In genomic region chr10:100802196-100802595, GRCh38 we compare ENCODE assay signal across 20 cellular contexts. TPM values are rescaled to one million over a fixed set of nuclear protein-coding genes. Genes with fewer than 3 reads are reported as not detected.
DNase-seq lines count a peak whose midpoint lies in the region; ATAC-seq and TF ChIP-seq lines count a peak whose summit lies in the region.
"Had no signal": no experiment of that assay in that cellular context is flagged by ENCODE, and none has a peak within 500 bp of the region (broad histone marks: within the 10 kb centered on the region; RNA-seq: fewer than 3 reads in every experiment).

No MANE protein-coding gene starts in this region.

- no CpG with 5 or more reads among the region's 2 CpGs for WGBS in mesendoderm (ENCODE audit: extremely low coverage, insufficient coverage, low lambda C conversion rate)

- H3K23ac ChIP-seq in mesendoderm (ENCODE audit: low read length), result no peak overlapping the region

- no peak overlapping the region for H2BK5ac ChIP-seq in mesendoderm (ENCODE audit: low read length)

- peak overlapping the region; percentile 54 for H2AK5ac ChIP-seq in mesendoderm (ENCODE audit: low read length)

- H3K56ac ChIP-seq in mesendoderm (ENCODE audit: low read length), result peak overlapping the region; percentile 27

- no peak overlapping the region for H3K27ac ChIP-seq in mesendoderm (ENCODE audit: low read depth, low read length)
- H3K27ac ChIP-seq: BLaER1 treated with 17β-estradiol and CSF1 and Interleukin-3, amounts not matched to agents 10 nM and 100 nM; HL-60 had no signal

- H3K27me3 Mint-ChIP-seq in chondrocyte (ENCODE audit: low read depth), result peaks cover 74% of the 10 kb centered on the region
- peaks cover 67% of the 10 kb centered on the region for H3K27me3 Mint-ChIP-seq in activated T-cell treated with anti-CD3 and anti-CD28 coated beads, Interleukin-2, amount 50 U/mL, for 4 hours (ENCODE audit: low read depth)

- H3K36me3 ChIP-seq in mesendoderm (ENCODE audit: control insufficient read depth, insufficient read depth, low read length), result no peaks in the 10 kb centered on the region
- H3K36me3 ChIP-seq: BLaER1 treated with 17β-estradiol and CSF1 and Interleukin-3, amounts not matched to agents 10 nM and 100 nM; HAP-1 had no signal

- no peak overlapping the region for H3K4me3 Mint-ChIP-seq in chondrocyte (ENCODE audit: unreplicated experiment)
- H3K4me3 Mint-ChIP-seq in activated T-cell treated with anti-CD3 and anti-CD28 coated beads, Interleukin-2, amount 50 U/mL, for 4 hours, result no peak overlapping the region
- H3K4me3 Mint-ChIP-seq: B cell; CD8-positive, alpha-beta T cell had no signal

- H3K27me3 ChIP-seq in mesendoderm (ENCODE audit: insufficient read depth, low read length, poor library complexity), result no peaks in the 10 kb centered on the region
- H3K27me3 ChIP-seq: BLaER1 treated with 17β-estradiol and CSF1 and Interleukin-3, amounts not matched to agents 10 nM and 100 nM had no signal

- H3K4ac ChIP-seq in mesendoderm (ENCODE audit: low read depth, low read length), result no peak overlapping the region

- H2BK15ac ChIP-seq in mesendoderm (replicated peaks; ENCODE audit: low read depth), result no peak overlapping the region

- H3K4me2 ChIP-seq in mesendoderm (ENCODE audit: low read length), result no peak overlapping the region
- H3K4me2 ChIP-seq: BLaER1 treated with 17β-estradiol and CSF1 and Interleukin-3, amounts not matched to agents 10 nM and 100 nM had no signal

- H3K4me1 Mint-ChIP-seq in chondrocyte (ENCODE audit: low read depth), result no peaks in the 10 kb centered on the region
- no peaks in the 10 kb centered on the region for H3K4me1 Mint-ChIP-seq in activated T-cell treated with anti-CD3 and anti-CD28 coated beads, Interleukin-2, amount 50 U/mL, for 4 hours (ENCODE audit: low read depth)
- H3K4me1 Mint-ChIP-seq: B cell had no signal

- no peaks in the 10 kb centered on the region for H3K36me3 Mint-ChIP-seq in chondrocyte (ENCODE audit: low read depth)
- no peaks in the 10 kb centered on the region for H3K36me3 Mint-ChIP-seq in activated T-cell treated with anti-CD3 and anti-CD28 coated beads, Interleukin-2, amount 50 U/mL, for 4 hours (ENCODE audit: insufficient read depth)
- H3K36me3 Mint-ChIP-seq: CD8-positive, alpha-beta T cell had no signal

- no peaks in the 10 kb centered on the region for H3K79me1 ChIP-seq in mesendoderm (ENCODE audit: low read length)

- H3K9me3 Mint-ChIP-seq in chondrocyte (ENCODE audit: low read depth), result no peaks in the 10 kb centered on the region
- H3K9me3 Mint-ChIP-seq in activated T-cell treated with anti-CD3 and anti-CD28 coated beads, Interleukin-2, amount 50 U/mL, for 4 hours, result no peaks in the 10 kb centered on the region
- H3K9me3 Mint-ChIP-seq: CD8-positive, alpha-beta T cell had no signal

- H4K5ac ChIP-seq in mesendoderm (ENCODE audit: low read length), result no peak overlapping the region

- intact Hi-C loops in posterior vena cava (cut with DNase I), result no loop called here

- no peak overlapping the region for H4K8ac ChIP-seq in mesendoderm (ENCODE audit: low read depth, low read length)

- no peak for TF ChIP-seq CTCF in chondrocyte (IDR thresholded peaks at IDR 0.05)

- H3K9ac ChIP-seq in mesendoderm (ENCODE audit: low read length), result no peak overlapping the region
- H3K9ac ChIP-seq: BLaER1 treated with 17β-estradiol and CSF1 and Interleukin-3, amounts not matched to agents 10 nM and 100 nM had no signal

- peaks cover 6% of the 10 kb centered on the region for H3K4me1 ChIP-seq in mesendoderm (ENCODE audit: control insufficient read depth, low read depth, low read length)
- H3K4me1 ChIP-seq: BLaER1 treated with 17β-estradiol and CSF1 and Interleukin-3, amounts not matched to agents 10 nM and 100 nM; HAP-1 had no signal

- H3K4me3 ChIP-seq in mesendoderm (ENCODE audit: low read length), result no peak overlapping the region
- H3K4me3 ChIP-seq: BLaER1 treated with 17β-estradiol and CSF1 and Interleukin-3, amounts not matched to agents 10 nM and 100 nM; HAP-1 had no signal

- no peaks in the 10 kb centered on the region for H3K79me2 ChIP-seq in mesendoderm (ENCODE audit: control insufficient read depth, insufficient read depth, low read length)

- H3K27ac Mint-ChIP-seq in chondrocyte (ENCODE audit: unreplicated experiment), result no peak overlapping the region
- H3K27ac Mint-ChIP-seq: B cell; CD8-positive, alpha-beta T cell had no signal

- DNase-seq in chondrocyte (ENCODE audit: low spot score) (peak; percentile 43), mesendoderm (no peak), posterior vena cava (ENCODE audit: low spot score) (peak; percentile 70), cerebellar nuclear complex (lab: John Stamatoyannopoulos, UW) (no peak), mucosa of gallbladder (ENCODE audit: low spot score) (no peak)
- DNase-seq in activated T-cell treated with anti-CD3 and anti-CD28 coated beads, Interleukin-2, amount 50 U/mL, for 4 hours, result no peak
- DNase-seq: 8988T; Calu3; CD8-positive, alpha-beta T cell; DMS79 treated with DMSO at 0.1 percent for 48 hours; GF-D8 had no signal

- ATAC-seq in GM21390 (IDR thresholded peaks at IDR 0.05; ENCODE audit: unreplicated experiment), result no peak
- no peak for ATAC-seq in activated T-cell treated with anti-CD3 and anti-CD28 coated beads, Interleukin-2, amount 50 U/mL, for 4 hours
- ATAC-seq: CD8-positive, alpha-beta T cell had no signal

- H3K18ac ChIP-seq in mesendoderm (ENCODE audit: low read length), result no peak overlapping the region

- no peak overlapping the region for H2BK120ac ChIP-seq in mesendoderm (ENCODE audit: low read depth, low read length)

RNA-seq across cellular contexts. Expression of gene PAX2, which starts 56.8 kb away (rescaled TPM):
- total RNA-seq in chondrocyte (0.62 to 0.87 TPM in 2 of 3 replicates, not detected in the other), posterior vena cava (not detected), mucosa of gallbladder (not detected)
- polyA plus RNA-seq in mesendoderm (2013, experiment 1 of 2), result not detected
- polyA plus RNA-seq in mesendoderm (2013, experiment 2 of 2), result 0.03 TPM
- total RNA-seq in activated T-cell treated with anti-CD3 and anti-CD28 coated beads, Interleukin-2, amount 50 U/mL, for 4 hours, result not detected
- total RNA-seq: A673; B cell; Calu3; CD8-positive, alpha-beta T cell; H4; HT1080 had no signal
- polyA plus RNA-seq: AG04450 had no signal

Comparison
In these comparisons a context has a peak if more than half of its experiments do, and no peak if none do; other contexts are left out.
1. DNase-seq: peak in chondrocyte (single experiment) and posterior vena cava (single experiment); none in mesendoderm (single experiment), cerebellar nuclear complex (0 of 2), mucosa of gallbladder (single experiment) and activated T-cell treated with anti-CD3 and anti-CD28 coated beads, Interleukin-2, amount 50 U/mL, for 4 hours (single experiment).